In genomic region chr12:114636723-114637480, GRCh38 we compare ENCODE assay signal across 10 cellular contexts. TPM values are rescaled to one million over a fixed set of nuclear protein-coding genes. Genes with fewer than 3 reads are reported as not detected.
DNase-seq lines count a peak whose midpoint lies in the region; ATAC-seq, FAIRE-seq and TF ChIP-seq lines count a peak whose summit lies in the region.
"Had no signal": no experiment of that assay in that cellular context is flagged by ENCODE, and none has a peak within 500 bp of the region (broad histone marks: within the 10 kb centered on the region; RNA-seq: fewer than 3 reads in every experiment).

No MANE protein-coding gene starts in this region.

- peak; percentile 9 for DNase-seq in A172 (ENCODE audit: low spot score)
- peak; percentile 15 for DNase-seq in H54 (ENCODE audit: insufficient read length, low spot score)
- DNase-seq in WTC11 (ENCODE audit: low spot score): peak; percentile 38
- DNase-seq in iPS-NIHi11 (ENCODE audit: low spot score): peak; percentile 57
- no peak for DNase-seq in activated CD4-positive, alpha-beta T cell treated with anti-CD3 and anti-CD28 coated beads, Interleukin-2, amount 50 U/mL, for 4 hours
- DNase-seq in medulla oblongata (ENCODE audit: extremely low spot score): no peak
- no peak for DNase-seq in NCI-H146 treated with DMSO at 0.1 percent for 48 hours (lab: John Stamatoyannopoulos, UW; ENCODE audit: unreplicated experiment)
- DNase-seq: DND-41, midbrain had no signal

- peak; percentile 66 for ATAC-seq in WTC11
- no peak for ATAC-seq in GM18907 (IDR thresholded peaks at IDR 0.05; ENCODE audit: unreplicated experiment)

- TF ChIP-seq POLR2A in H54 (IDR thresholded peaks at IDR 0.05; ENCODE audit: low read depth, low read length): no peak

- H3K27me3 Mint-ChIP-seq in WTC11 (ENCODE audit: low read depth): peaks cover 37% of the 10 kb centered on the region

- CTCF ChIA-PET in WTC11 (lab: Charles Lee): interaction anchor here (0.5 to 2.9 kb wide), 15 partner anchors 12 to 1121 kb away, joined by 3 to 18 read pairs (median 3); partner anchors contain the start of gene RBM19

- H3K36me3 Mint-ChIP-seq in WTC11: no peaks in the 10 kb centered on the region

- H3K9me3 Mint-ChIP-seq in WTC11: no peaks in the 10 kb centered on the region

- peaks cover 50% of the 10 kb centered on the region for H3K4me1 Mint-ChIP-seq in WTC11

- POLR2A ChIA-PET in WTC11 (lab: Charles Lee): no interaction called here

- H3K4me3 Mint-ChIP-seq in WTC11: no peak overlapping the region

- no peak for TF ChIP-seq CTCF in WTC11 (IDR thresholded peaks at IDR 0.05)

- H3K27ac Mint-ChIP-seq in WTC11: no peak overlapping the region

- FAIRE-seq in H54 (lab: Jason Lieb, UNC): no peak

TF ChIP-seq in WTC11, 78 proteins besides CTCF, POLR2A, EP300 and RAD21:
- TF ChIP-seq ZNF121 (CRISPR knock-in tag; IDR thresholded peaks at IDR 0.05) (no peak), ZNF396 (CRISPR knock-in tag; IDR thresholded peaks at IDR 0.05; ENCODE audit: borderline replicate concordance) (no peak), SMAD4 (CRISPR knock-in tag; IDR thresholded peaks at IDR 0.05) (no peak), ZNF317 (CRISPR knock-in tag; IDR thresholded peaks at IDR 0.05; ENCODE audit: borderline replicate concordance, low read depth) (no peak), EMX1 (CRISPR knock-in tag; IDR thresholded peaks at IDR 0.05) (no peak), ZNF219 (CRISPR knock-in tag; IDR thresholded peaks at IDR 0.05; ENCODE audit: borderline replicate concordance) (no peak), TEAD1 (CRISPR knock-in tag; IDR thresholded peaks at IDR 0.05) (no peak), ELF4 (CRISPR knock-in tag; IDR thresholded peaks at IDR 0.05; ENCODE audit: low read depth) (no peak), ZNF671 (CRISPR knock-in tag; IDR thresholded peaks at IDR 0.05) (no peak), GRHL2 (CRISPR knock-in tag; IDR thresholded peaks at IDR 0.05; ENCODE audit: insufficient replicate concordance, severe bottlenecking) (no peak), USF2 (CRISPR knock-in tag; IDR thresholded peaks at IDR 0.05) (no peak), NR3C1 (CRISPR knock-in tag; conservative IDR thresholded peaks at IDR 0.05; ENCODE audit: low read depth) (no peak), NR1H2 (CRISPR knock-in tag; IDR thresholded peaks at IDR 0.05) (no peak), PRDM15 (CRISPR knock-in tag; IDR thresholded peaks at IDR 0.05) (no peak), ESRRA (CRISPR knock-in tag; IDR thresholded peaks at IDR 0.05; ENCODE audit: borderline replicate concordance) (no peak), ZSCAN18 (CRISPR knock-in tag; IDR thresholded peaks at IDR 0.05) (no peak), USF1 (CRISPR knock-in tag; IDR thresholded peaks at IDR 0.05) (no peak), ZNF232 (CRISPR knock-in tag; IDR thresholded peaks at IDR 0.05) (no peak), CBFB (CRISPR knock-in tag; IDR thresholded peaks at IDR 0.05; ENCODE audit: low read depth) (no peak)

RNA-seq across cellular contexts. Expression of gene TBX3, which starts 47.1 kb away (rescaled TPM):
- total RNA-seq in A172 (2014; rRNA removed; shearing (Covaris generic)): 3.3 TPM in 2 replicates
- 0.89 to 2.2 TPM (median 0.92 TPM) in 3 replicates for total RNA-seq in WTC11 (2021)

Comparison
In these comparisons a context has a peak if more than half of its experiments do, and no peak if none do; other contexts are left out.
1. DNase-seq: peak in A172 (single experiment), H54 (single experiment), WTC11 (single experiment) and iPS-NIHi11 (single experiment); none in activated CD4-positive, alpha-beta T cell treated with anti-CD3 and anti-CD28 coated beads, Interleukin-2, amount 50 U/mL, for 4 hours (0 of 2), medulla oblongata (single experiment) and NCI-H146 treated with DMSO at 0.1 percent for 48 hours (single experiment).